ENCODE assay signal across 1 cellular context in genomic region chr9:97921959-97922905, GRCh38.
TF ChIP-seq lines count a peak whose summit lies in the region.

Gene TRMO, minus strand, starts transcription at chr9:97922500. Its CDS starts 7 bp downstream, at chr9:97922493.

TF ChIP-seq in HEK293, 187 proteins besides CTCF, POLR2A, EP300 and RAD21 (continued from another document):
- TF ChIP-seq, protein P1, sequence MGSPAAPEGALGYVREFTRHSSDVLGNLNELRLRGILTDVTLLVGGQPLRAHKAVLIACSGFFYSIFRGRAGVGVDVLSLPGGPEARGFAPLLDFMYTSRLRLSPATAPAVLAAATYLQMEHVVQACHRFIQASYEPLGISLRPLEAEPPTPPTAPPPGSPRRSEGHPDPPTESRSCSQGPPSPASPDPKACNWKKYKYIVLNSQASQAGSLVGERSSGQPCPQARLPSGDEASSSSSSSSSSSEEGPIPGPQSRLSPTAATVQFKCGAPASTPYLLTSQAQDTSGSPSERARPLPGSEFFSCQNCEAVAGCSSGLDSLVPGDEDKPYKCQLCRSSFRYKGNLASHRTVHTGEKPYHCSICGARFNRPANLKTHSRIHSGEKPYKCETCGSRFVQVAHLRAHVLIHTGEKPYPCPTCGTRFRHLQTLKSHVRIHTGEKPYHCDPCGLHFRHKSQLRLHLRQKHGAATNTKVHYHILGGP (tag by site-specific recombination; IDR thresholded peaks at IDR 0.05), result no peak
- TF ChIP-seq GFI1B (tag by site-specific recombination; IDR thresholded peaks at IDR 0.05) (peak; percentile 41; the same call in 1 of the 2 replicates), ZNF629 (tag by site-specific recombination; IDR thresholded peaks at IDR 0.05) (peak; percentile 100), ZNF302 (tag by site-specific recombination; IDR thresholded peaks at IDR 0.05; ENCODE audit: low read depth) (0 out of 2 replicates have a peak, but pooled peaks have one; percentile 71), IKZF3 (tag by site-specific recombination; IDR thresholded peaks at IDR 0.05) (0 out of 2 replicates have a peak, but pooled peaks have one; percentile 22), ZNF24 (tag by site-specific recombination; IDR thresholded peaks at IDR 0.05) (peak; percentile 99), ZNF792 (tag by site-specific recombination; IDR thresholded peaks at IDR 0.05) (0 out of 2 replicates have a peak, but pooled peaks have one; percentile 57), ZNF654 (tag by site-specific recombination; IDR thresholded peaks at IDR 0.05; ENCODE audit: low read depth) (peak; percentile 31; the same call in 1 of the 2 replicates), ZSCAN30 (tag by site-specific recombination; IDR thresholded peaks at IDR 0.05) (peak; percentile 94), ZNF580 (tag by site-specific recombination; IDR thresholded peaks at IDR 0.05) (peak; percentile 93), SP2 (tag by site-specific recombination; IDR thresholded peaks at IDR 0.05) (peak; percentile 76), ZNF843 (tag by site-specific recombination; IDR thresholded peaks at IDR 0.05) (peak; percentile 93), ZBTB21 (tag by site-specific recombination; IDR thresholded peaks at IDR 0.05) (peak; percentile 100), ZNF561 (tag by site-specific recombination; IDR thresholded peaks at IDR 0.05; ENCODE audit: borderline replicate concordance) (peak; percentile 95), ZNF658 (tag by site-specific recombination; IDR thresholded peaks at IDR 0.05) (peak; percentile 94; the same call in 1 of the 2 replicates), BCL11B (tag by site-specific recombination; IDR thresholded peaks at IDR 0.05; ENCODE audit: low read depth) (0 out of 2 replicates have a peak, but pooled peaks have one; percentile 20), ZNF2 (tag by site-specific recombination; IDR thresholded peaks at IDR 0.05) (peak; percentile 98)
- TF ChIP-seq, protein P2, sequence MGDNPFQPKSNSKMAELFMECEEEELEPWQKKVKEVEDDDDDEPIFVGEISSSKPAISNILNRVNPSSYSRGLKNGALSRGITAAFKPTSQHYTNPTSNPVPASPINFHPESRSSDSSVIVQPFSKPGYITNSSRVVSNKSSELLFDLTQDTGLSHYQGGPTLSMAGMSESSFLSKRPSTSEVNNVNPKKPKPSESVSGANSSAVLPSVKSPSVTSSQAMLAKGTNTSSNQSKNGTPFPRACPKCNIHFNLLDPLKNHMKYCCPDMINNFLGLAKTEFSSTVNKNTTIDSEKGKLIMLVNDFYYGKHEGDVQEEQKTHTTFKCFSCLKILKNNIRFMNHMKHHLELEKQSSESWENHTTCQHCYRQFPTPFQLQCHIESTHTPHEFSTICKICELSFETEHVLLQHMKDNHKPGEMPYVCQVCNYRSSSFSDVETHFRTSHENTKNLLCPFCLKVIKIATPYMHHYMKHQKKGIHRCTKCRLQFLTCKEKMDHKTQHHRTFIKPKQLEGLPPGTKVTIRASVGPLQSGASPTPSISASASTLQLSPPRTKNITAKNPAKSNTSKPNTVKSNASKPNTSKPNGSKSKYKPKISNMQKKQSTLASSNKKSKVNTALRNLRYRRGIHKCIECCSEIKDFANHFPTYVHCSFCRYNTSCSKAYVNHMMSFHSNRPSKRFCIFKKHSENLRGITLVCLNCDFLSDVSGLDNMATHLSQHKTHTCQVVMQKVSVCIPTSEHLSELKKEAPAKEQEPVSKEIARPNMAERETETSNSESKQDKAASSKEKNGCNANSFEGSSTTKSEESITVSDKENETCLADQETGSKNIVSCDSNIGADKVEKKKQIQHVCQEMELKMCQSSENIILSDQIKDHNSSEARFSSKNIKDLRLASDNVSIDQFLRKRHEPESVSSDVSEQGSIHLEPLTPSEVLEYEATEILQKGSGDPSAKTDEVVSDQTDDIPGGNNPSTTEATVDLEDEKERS (tag by site-specific recombination; IDR thresholded peaks at IDR 0.05), result no peak
- TF ChIP-seq, protein P3, sequence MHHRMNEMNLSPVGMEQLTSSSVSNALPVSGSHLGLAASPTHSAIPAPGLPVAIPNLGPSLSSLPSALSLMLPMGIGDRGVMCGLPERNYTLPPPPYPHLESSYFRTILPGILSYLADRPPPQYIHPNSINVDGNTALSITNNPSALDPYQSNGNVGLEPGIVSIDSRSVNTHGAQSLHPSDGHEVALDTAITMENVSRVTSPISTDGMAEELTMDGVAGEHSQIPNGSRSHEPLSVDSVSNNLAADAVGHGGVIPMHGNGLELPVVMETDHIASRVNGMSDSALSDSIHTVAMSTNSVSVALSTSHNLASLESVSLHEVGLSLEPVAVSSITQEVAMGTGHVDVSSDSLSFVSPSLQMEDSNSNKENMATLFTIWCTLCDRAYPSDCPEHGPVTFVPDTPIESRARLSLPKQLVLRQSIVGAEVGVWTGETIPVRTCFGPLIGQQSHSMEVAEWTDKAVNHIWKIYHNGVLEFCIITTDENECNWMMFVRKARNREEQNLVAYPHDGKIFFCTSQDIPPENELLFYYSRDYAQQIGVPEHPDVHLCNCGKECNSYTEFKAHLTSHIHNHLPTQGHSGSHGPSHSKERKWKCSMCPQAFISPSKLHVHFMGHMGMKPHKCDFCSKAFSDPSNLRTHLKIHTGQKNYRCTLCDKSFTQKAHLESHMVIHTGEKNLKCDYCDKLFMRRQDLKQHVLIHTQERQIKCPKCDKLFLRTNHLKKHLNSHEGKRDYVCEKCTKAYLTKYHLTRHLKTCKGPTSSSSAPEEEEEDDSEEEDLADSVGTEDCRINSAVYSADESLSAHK (tag by site-specific recombination; IDR thresholded peaks at IDR 0.05), result peak; percentile 81
- TF ChIP-seq, protein P4, sequence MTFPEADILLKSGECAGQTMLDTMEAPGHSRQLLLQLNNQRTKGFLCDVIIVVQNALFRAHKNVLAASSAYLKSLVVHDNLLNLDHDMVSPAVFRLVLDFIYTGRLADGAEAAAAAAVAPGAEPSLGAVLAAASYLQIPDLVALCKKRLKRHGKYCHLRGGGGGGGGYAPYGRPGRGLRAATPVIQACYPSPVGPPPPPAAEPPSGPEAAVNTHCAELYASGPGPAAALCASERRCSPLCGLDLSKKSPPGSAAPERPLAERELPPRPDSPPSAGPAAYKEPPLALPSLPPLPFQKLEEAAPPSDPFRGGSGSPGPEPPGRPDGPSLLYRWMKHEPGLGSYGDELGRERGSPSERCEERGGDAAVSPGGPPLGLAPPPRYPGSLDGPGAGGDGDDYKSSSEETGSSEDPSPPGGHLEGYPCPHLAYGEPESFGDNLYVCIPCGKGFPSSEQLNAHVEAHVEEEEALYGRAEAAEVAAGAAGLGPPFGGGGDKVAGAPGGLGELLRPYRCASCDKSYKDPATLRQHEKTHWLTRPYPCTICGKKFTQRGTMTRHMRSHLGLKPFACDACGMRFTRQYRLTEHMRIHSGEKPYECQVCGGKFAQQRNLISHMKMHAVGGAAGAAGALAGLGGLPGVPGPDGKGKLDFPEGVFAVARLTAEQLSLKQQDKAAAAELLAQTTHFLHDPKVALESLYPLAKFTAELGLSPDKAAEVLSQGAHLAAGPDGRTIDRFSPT (tag by site-specific recombination; IDR thresholded peaks at IDR 0.05), result peak; percentile 98
- TF ChIP-seq, protein P5, sequence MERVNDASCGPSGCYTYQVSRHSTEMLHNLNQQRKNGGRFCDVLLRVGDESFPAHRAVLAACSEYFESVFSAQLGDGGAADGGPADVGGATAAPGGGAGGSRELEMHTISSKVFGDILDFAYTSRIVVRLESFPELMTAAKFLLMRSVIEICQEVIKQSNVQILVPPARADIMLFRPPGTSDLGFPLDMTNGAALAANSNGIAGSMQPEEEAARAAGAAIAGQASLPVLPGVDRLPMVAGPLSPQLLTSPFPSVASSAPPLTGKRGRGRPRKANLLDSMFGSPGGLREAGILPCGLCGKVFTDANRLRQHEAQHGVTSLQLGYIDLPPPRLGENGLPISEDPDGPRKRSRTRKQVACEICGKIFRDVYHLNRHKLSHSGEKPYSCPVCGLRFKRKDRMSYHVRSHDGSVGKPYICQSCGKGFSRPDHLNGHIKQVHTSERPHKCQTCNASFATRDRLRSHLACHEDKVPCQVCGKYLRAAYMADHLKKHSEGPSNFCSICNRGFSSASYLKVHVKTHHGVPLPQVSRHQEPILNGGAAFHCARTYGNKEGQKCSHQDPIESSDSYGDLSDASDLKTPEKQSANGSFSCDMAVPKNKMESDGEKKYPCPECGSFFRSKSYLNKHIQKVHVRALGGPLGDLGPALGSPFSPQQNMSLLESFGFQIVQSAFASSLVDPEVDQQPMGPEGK (tag by site-specific recombination; IDR thresholded peaks at IDR 0.05), result peak; percentile 38; the same call in 1 of the 2 replicates
